8 cellular contexts compared by ENCODE assay signal in genomic region chr17:44775136-44775837, GRCh38. TPM values are rescaled to one million over a fixed set of nuclear protein-coding genes. Genes with fewer than 3 reads are reported as not detected.
DNase-seq lines count a peak whose midpoint lies in the region; ATAC-seq and TF ChIP-seq lines count a peak whose summit lies in the region.

No MANE protein-coding gene starts in this region.

- BruUV-seq in Caco-2 (replicated peaks; lab: Mats Ljungman, UMichigan), result no TSS peak

- ATAC-seq in GM21381 (IDR thresholded peaks at IDR 0.05; ENCODE audit: unreplicated experiment), result peak; percentile 91

- intact Hi-C loops in Caco-2 (cut with micrococcal nuclease; ENCODE audit: unreplicated experiment), result loop anchor here (1.0 to 10.0 kb wide), 5 partner anchors 54 to 360 kb away; partner anchors contain the start of genes ACBD4 and PLCD3

- H3K27ac Mint-ChIP-seq in Caco-2 (ENCODE audit: unreplicated experiment), result peak overlapping the region; percentile 88

- no peak for TF ChIP-seq CTCF in Caco-2 (IDR thresholded peaks at IDR 0.05; ENCODE audit: insufficient read depth in 1 of 2, low read depth in 1 of 2, low read length in 1 of 2, severe bottlenecking in 1 of 2, unreplicated experiment in 1 of 2)

- H3K27me3 Mint-ChIP-seq in Caco-2 (ENCODE audit: insufficient read depth, unreplicated experiment), result peaks cover 3% of the 10 kb centered on the region

- H3K9me3 ChIP-seq in Caco-2, result no peaks in the 10 kb centered on the region
- no peaks in the 10 kb centered on the region for H3K9me3 ChIP-seq in HUES48 (ENCODE audit: control insufficient read depth, insufficient read depth, low read length)
- no peaks in the 10 kb centered on the region for H3K9me3 ChIP-seq in mucosa of stomach (ENCODE audit: control insufficient read depth, low read length)

- peak overlapping the region; percentile 84 for H3K4me3 ChIP-seq in Caco-2 (ENCODE audit: low read depth, low read length)
- H3K4me3 ChIP-seq in HUES48 (ENCODE audit: low read depth, low read length), result peak overlapping the region; percentile 67
- H3K4me3 ChIP-seq in mucosa of stomach (ENCODE audit: low read length), result peak overlapping the region; percentile 62

- CTCF ChIA-PET in Caco-2 (lab: Charles Lee), result interaction anchor here (0.5 to 1.7 kb wide), 20 partner anchors 10 to 550 kb away, joined by 3 to 10 read pairs (median 4); partner anchors contain the start of genes ADAM11, EFTUD2, HIGD1B and NMT1

- no peaks in the 10 kb centered on the region for H3K9me3 Mint-ChIP-seq in Caco-2 (ENCODE audit: unreplicated experiment)

- POLR2A ChIA-PET in Caco-2 (lab: Charles Lee), result interaction anchor here (0.5 to 1.2 kb wide), 5 partner anchors 124 to 595 kb away, joined by 3 to 4 read pairs (median 3); partner anchors contain the start of genes EFTUD2, HEXIM1 and NMT1

- no peaks in the 10 kb centered on the region for H3K4me1 Mint-ChIP-seq in Caco-2 (ENCODE audit: low read depth, unreplicated experiment)

- peak overlapping the region; percentile 83 for H3K4me3 Mint-ChIP-seq in Caco-2 (ENCODE audit: unreplicated experiment)

- no peak for DNase-seq in Caco-2
- DNase-seq in NOMO-1 treated with dmso at 0.1 percent for 144 hours (lab: John Stamatoyannopoulos, UW; ENCODE audit: unreplicated experiment), result peak; percentile 97
- peak; percentile 96 for DNase-seq in activated T-cell treated with anti-CD3 and anti-CD28 coated beads for 1 hour (ENCODE audit: low read depth)
- DNase-seq in epithelial cell of prostate (ENCODE audit: low read depth, low spot score), result peak; percentile 90
- peak; percentile 15 to 92 for DNase-seq in stimulated activated CD8-positive, alpha-beta memory T cell treated with anti-CD3 and anti-CD28 coated beads, Interleukin-7, amount 100 ng/mL, for 1 hour (ENCODE audit: low read depth in 2 of 2)

- H3K27ac ChIP-seq in HUES48 (ENCODE audit: low read depth, low read length) (peak overlapping the region; percentile 6), epithelial cell of prostate (no peak overlapping the region)

- peak overlapping the region; percentile 26; the same call in 1 of the 2 replicates for H3K9ac ChIP-seq in HUES48 (ENCODE audit: low read depth, low read length)
- H3K9ac ChIP-seq in mucosa of stomach (ENCODE audit: low read length), result no peak overlapping the region

- no peaks in the 10 kb centered on the region for H3K27me3 ChIP-seq in Caco-2 (replicated peaks; ENCODE audit: control insufficient read depth, insufficient read depth, low read length)
- peaks cover 20% of the 10 kb centered on the region for H3K27me3 ChIP-seq in HUES48 (ENCODE audit: control insufficient read depth, insufficient read depth, low read length)
- peaks cover 38% of the 10 kb centered on the region for H3K27me3 ChIP-seq in mucosa of stomach (ENCODE audit: control insufficient read depth, insufficient read depth, low read length)

- H3K36me3 ChIP-seq in Caco-2 (ENCODE audit: control insufficient read depth, insufficient read depth, low read length) (no peaks in the 10 kb centered on the region), HUES48 (ENCODE audit: control insufficient read depth, insufficient read depth, low read length) (no peaks in the 10 kb centered on the region), mucosa of stomach (ENCODE audit: control insufficient read depth, insufficient read depth, low read length) (no peaks in the 10 kb centered on the region)

- no peaks in the 10 kb centered on the region for H3K36me3 Mint-ChIP-seq in Caco-2 (ENCODE audit: insufficient read depth, unreplicated experiment)

- H3K4me1 ChIP-seq in Caco-2 (peaks cover 18% of the 10 kb centered on the region; the same call in 1 of the 2 replicates), HUES48 (ENCODE audit: control insufficient read depth, insufficient read depth, low read length) (peaks cover 12% of the 10 kb centered on the region; the same call in 1 of the 2 replicates), mucosa of stomach (ENCODE audit: control insufficient read depth, insufficient read depth, low read length) (peaks cover 12% of the 10 kb centered on the region)

RNA-seq across cellular contexts. Expression of gene ADAM11, which starts 16.5 kb away (rescaled TPM):
- total RNA-seq in Caco-2 (2022), result 1.9 and 2.3 TPM in 2 replicates

RNA-seq across cellular contexts. Expression of gene GJC1, which starts 54.8 kb away (rescaled TPM):
- total RNA-seq in Caco-2 (2022), result 33.5 and 34.6 TPM in 2 replicates

Comparison
In these comparisons a context has a peak if more than half of its experiments do, and no peak if none do; other contexts are left out.
1. DNase-seq: peak in NOMO-1 treated with dmso at 0.1 percent for 144 hours (single experiment), activated T-cell treated with anti-CD3 and anti-CD28 coated beads for 1 hour (single experiment), epithelial cell of prostate (single experiment) and stimulated activated CD8-positive, alpha-beta memory T cell treated with anti-CD3 and anti-CD28 coated beads, Interleukin-7, amount 100 ng/mL, for 1 hour (2 of 2); none in Caco-2 (0 of 2).
2. Peak in every context shown above with its lines, with median percentiles within 50 percentile points of each other: H3K4me3 ChIP-seq.